Comparison of ENCODE assay signal across 15 cellular contexts in the genomic region with DNA sequence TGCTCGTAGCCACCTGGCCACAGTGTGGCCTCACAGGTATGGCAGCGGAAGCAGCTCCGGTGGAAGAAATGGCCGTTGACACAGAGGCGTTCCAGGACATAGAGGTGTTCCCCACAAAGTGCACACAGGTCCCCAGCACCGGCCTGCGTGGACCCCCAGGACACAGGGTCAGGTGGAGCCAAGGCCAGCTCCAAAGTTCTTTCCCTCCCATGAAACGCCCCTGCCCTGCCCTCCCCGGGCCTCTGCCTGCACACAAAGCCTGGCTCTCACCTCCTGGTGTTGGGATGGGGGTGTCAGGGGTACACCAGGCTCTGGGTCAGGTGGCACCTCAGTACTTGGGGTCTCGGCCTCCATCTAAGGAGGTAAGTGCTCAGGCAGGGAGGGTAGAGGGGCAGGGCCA.
"Had no signal": no experiment of that assay in that cellular context is flagged by ENCODE, and none has a peak within 500 bp of the region (broad histone marks: within the 10 kb centered on the region; RNA-seq: fewer than 3 reads in every experiment).

No MANE protein-coding gene starts in this region.

- H3K4me1 ChIP-seq: prostate gland, testis had no signal

- H3K27me3 ChIP-seq: sigmoid colon, testis had no signal

- H3K4me3 ChIP-seq: prostate gland, sigmoid colon, testis had no signal

- H3K9me3 ChIP-seq: prostate gland, sigmoid colon, testis had no signal

- H3K27ac Mint-ChIP-seq: mesothelial cell of epicardium; stimulated activated naive CD8-positive, alpha-beta T cell treated with anti-CD3 and anti-CD28 coated beads, Interleukin-15, amount 100 ng/mL, for 72 hours; T-helper 1 cell treated with Interleukin-12 subunit alpha and Interleukin-12 subunit beta and Interleukin-4 antibody, amounts not matched to agents 30 μg/mL and 1 μg/mL, for 36 hours had no signal

- H3K27ac ChIP-seq: prostate gland, sigmoid colon, testis had no signal

- H3K9me3 Mint-ChIP-seq: activated B cell treated with CpG ODN at 0.5 μM for 24 hours; activated naive CD8-positive, alpha-beta T cell treated with anti-CD3 and anti-CD28 coated beads, Interleukin-2, amount 10 ng/mL, durations not matched to agents 7 days and 5 days; mesothelial cell of epicardium; stimulated activated naive CD8-positive, alpha-beta T cell treated with anti-CD3 and anti-CD28 coated beads, Interleukin-15, amount 100 ng/mL, for 72 hours; T-helper 1 cell treated with Interleukin-12 subunit alpha and Interleukin-12 subunit beta and Interleukin-4 antibody, amounts not matched to agents 30 μg/mL and 1 μg/mL, for 36 hours had no signal

- H3K4me3 Mint-ChIP-seq: activated B cell treated with CpG ODN at 0.5 μM for 24 hours; activated naive CD8-positive, alpha-beta T cell treated with anti-CD3 and anti-CD28 coated beads, Interleukin-2, amount 10 ng/mL, durations not matched to agents 7 days and 5 days; mesothelial cell of epicardium; stimulated activated naive CD8-positive, alpha-beta T cell treated with anti-CD3 and anti-CD28 coated beads, Interleukin-15, amount 100 ng/mL, for 72 hours; T-helper 1 cell treated with Interleukin-12 subunit alpha and Interleukin-12 subunit beta and Interleukin-4 antibody, amounts not matched to agents 30 μg/mL and 1 μg/mL, for 36 hours had no signal

- H3K27me3 Mint-ChIP-seq: activated B cell treated with CpG ODN at 0.5 μM for 24 hours; activated naive CD8-positive, alpha-beta T cell treated with anti-CD3 and anti-CD28 coated beads, Interleukin-2, amount 10 ng/mL, durations not matched to agents 7 days and 5 days; stimulated activated naive CD8-positive, alpha-beta T cell treated with anti-CD3 and anti-CD28 coated beads, Interleukin-15, amount 100 ng/mL, for 72 hours had no signal

- DNase-seq: activated B cell treated with CpG ODN at 0.5 μM for 24 hours; activated CD4-positive, alpha-beta T cell treated with anti-CD3 and anti-CD28 coated beads, Interleukin-2, amount 50 U/mL, for 1 hour; activated gamma-delta T cell; activated naive CD8-positive, alpha-beta T cell treated with anti-CD3 and anti-CD28 coated beads, Interleukin-2, amount 10 ng/mL, durations not matched to agents 7 days and 5 days; activated T-cell treated with anti-CD3 and anti-CD28 coated beads, Interleukin-2, amount 50 U/mL, for 1 hour; anterior cingulate cortex; cerebellar nuclear complex; hypothalamus; occipital lobe; sigmoid colon; stimulated activated naive CD8-positive, alpha-beta T cell treated with anti-CD3 and anti-CD28 coated beads, Interleukin-15, amount 100 ng/mL, for 72 hours; testis had no signal

- ATAC-seq: stimulated activated naive CD8-positive, alpha-beta T cell treated with anti-CD3 and anti-CD28 coated beads, Interleukin-15, amount 100 ng/mL, for 72 hours had no signal
